ENCODE assay signal across 1 cellular context in the genomic region with DNA sequence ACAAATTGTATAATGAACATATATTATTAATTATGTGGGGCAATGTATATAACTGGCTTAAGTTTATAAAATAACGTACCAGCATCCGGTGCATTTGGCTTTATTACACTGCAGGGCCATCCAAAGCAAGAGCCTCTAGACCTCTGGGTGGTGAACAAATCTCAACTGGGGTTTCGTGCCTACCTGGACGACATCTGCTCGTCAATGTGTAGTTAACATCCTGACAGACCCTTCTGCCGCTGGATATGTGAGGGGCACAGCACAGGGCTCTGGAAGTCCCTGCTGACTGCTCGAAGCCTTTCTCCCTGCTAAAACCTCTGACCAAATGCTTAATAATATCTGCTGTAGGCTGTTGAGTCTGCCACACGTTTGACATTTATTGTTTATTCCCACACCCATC.
TF ChIP-seq lines count a peak whose summit lies in the region.

No MANE protein-coding gene starts in this region.

TF ChIP-seq in HepG2, 621 proteins besides CTCF, POLR2A, EP300 and RAD21:
- TF ChIP-seq BHLHE40 (IDR thresholded peaks at IDR 0.05; ENCODE audit: low read length): no peak
- TF ChIP-seq FOXA1 (IDR thresholded peaks at IDR 0.05): no peak
- TF ChIP-seq FOXA1 (CRISPR knock-in tag; IDR thresholded peaks at IDR 0.05): no peak
- no peak for TF ChIP-seq TBX3 (IDR thresholded peaks at IDR 0.05; ENCODE audit: borderline replicate concordance)
- TF ChIP-seq ZNF318 (CRISPR knock-in tag; IDR thresholded peaks at IDR 0.05): no peak
- no peak for TF ChIP-seq PITX1 (CRISPR knock-in tag; IDR thresholded peaks at IDR 0.05)
- TF ChIP-seq ZNF713 (CRISPR knock-in tag; IDR thresholded peaks at IDR 0.05): no peak
- TF ChIP-seq SNAPC4 (CRISPR knock-in tag; IDR thresholded peaks at IDR 0.05): 0 out of 2 replicates have a peak, but pooled peaks have one; percentile 28
